Comparison of ENCODE assay signal across 20 cellular contexts in genomic region chr4:9859774-9860173, GRCh38.
"Had no signal": no experiment of that assay in that cellular context is flagged by ENCODE, and none has a peak within 500 bp of the region (broad histone marks: within the 10 kb centered on the region; RNA-seq: fewer than 3 reads in every experiment).

No MANE protein-coding gene starts in this region.

- H2AFZ ChIP-seq: hepatocyte, parathyroid adenoma had no signal

- H3K4me3 ChIP-seq: coronary artery, hepatocyte, psoas muscle, sigmoid colon, skin epidermis, stomach, thoracic aorta had no signal

- H3K79me2 ChIP-seq: hepatocyte, parathyroid adenoma had no signal

- H3K4me1 ChIP-seq: parathyroid adenoma, psoas muscle, sigmoid colon, stomach had no signal

- ATAC-seq: psoas muscle had no signal

- DNase-seq: effector CD8-positive, alpha-beta T cell; foreskin melanocyte; head of caudate nucleus; mesendoderm; naive B cell; nephron progenitor cell; psoas muscle; retina; sigmoid colon; stimulated activated CD4-positive, alpha-beta T cell treated with anti-CD3 and anti-CD28 coated beads, Interleukin-2, amount 100 ng/mL, for 24 hours; stimulated activated CD4-positive, alpha-beta T cell treated with anti-CD3 and anti-CD28 coated beads, Interleukin-4, amount 100 ng/mL, for 4 hours; stimulated activated naive CD4-positive, alpha-beta T cell; stomach; substantia nigra; trophoblast cell had no signal

- H3K27ac ChIP-seq: coronary artery, hepatocyte, parathyroid adenoma, psoas muscle, sigmoid colon, skin epidermis, stomach, thoracic aorta had no signal

- H3K27ac Mint-ChIP-seq: naive B cell, nephron progenitor cell had no signal

- H3K36me3 ChIP-seq: sigmoid colon, thoracic aorta had no signal

- H3K4me2 ChIP-seq: hepatocyte had no signal

- H3K4me1 Mint-ChIP-seq: naive B cell, nephron progenitor cell had no signal

- H3K27me3 Mint-ChIP-seq: naive B cell had no signal

- H3K36me3 Mint-ChIP-seq: naive B cell had no signal

- H3K27me3 ChIP-seq: hepatocyte, sigmoid colon, stomach had no signal

- H3K4me3 Mint-ChIP-seq: naive B cell, nephron progenitor cell had no signal
